Comparison of ENCODE assay signal across 16 cellular contexts in genomic region chr9:17075758-17076485, GRCh38. TPM values are rescaled to one million over a fixed set of nuclear protein-coding genes. Genes with fewer than 3 reads are reported as not detected.
DNase-seq lines count a peak whose midpoint lies in the region; ATAC-seq and TF ChIP-seq lines count a peak whose summit lies in the region.
"Had no signal": no experiment of that assay in that cellular context is flagged by ENCODE, and none has a peak within 500 bp of the region (broad histone marks: within the 10 kb centered on the region; RNA-seq: fewer than 3 reads in every experiment).

No MANE protein-coding gene starts in this region.

- peak; percentile 53 for ATAC-seq in HG03175 (IDR thresholded peaks at IDR 0.05; ENCODE audit: unreplicated experiment)
- ATAC-seq: activated CD4-positive, alpha-beta T cell treated with anti-CD3 and anti-CD28 coated beads for 36 hours; left ventricle myocardium superior had no signal

- POLR2A ChIA-PET in A673 (lab: Charles Lee; ENCODE audit: low non-redundant PET), result no interaction called here

- intact Hi-C loops in A673 (cut with micrococcal nuclease; ENCODE audit: unreplicated experiment), result loop anchor here (10.0 kb wide), 1 partner anchor 329 kb away; no protein-coding TSS in a partner anchor

- H3K27ac ChIP-seq in A673 (ENCODE audit: low read depth, low read length, poor library complexity, severe bottlenecking) (no peak overlapping the region), SK-N-MC (peak overlapping the region; percentile 83), WERI-Rb-1 (no peak overlapping the region)
- H3K27ac ChIP-seq: colonic mucosa had no signal

- H3K9me3 ChIP-seq in A673 (ENCODE audit: low read depth, low read length, poor library complexity, severe bottlenecking) (no peaks in the 10 kb centered on the region), SK-N-MC (ENCODE audit: low read depth, low read length) (no peaks in the 10 kb centered on the region), WERI-Rb-1 (ENCODE audit: severe bottlenecking) (no peaks in the 10 kb centered on the region)
- H3K9me3 ChIP-seq: colonic mucosa had no signal

- H3K36me3 ChIP-seq in A673 (ENCODE audit: insufficient read depth, low read length, poor library complexity, severe bottlenecking), result no peaks in the 10 kb centered on the region
- no peaks in the 10 kb centered on the region for H3K36me3 ChIP-seq in SK-N-MC (ENCODE audit: insufficient read depth, low read length)
- H3K36me3 ChIP-seq in WERI-Rb-1, result no peaks in the 10 kb centered on the region
- H3K36me3 ChIP-seq: colonic mucosa had no signal

- H3K9ac ChIP-seq in SK-N-MC (ENCODE audit: insufficient read length), result peak overlapping the region; percentile 15

- H3K4me3 ChIP-seq in A673 (ENCODE audit: low read depth, low read length, poor library complexity, severe bottlenecking), result no peak overlapping the region
- peak overlapping the region; percentile 47 for H3K4me3 ChIP-seq in SK-N-MC
- H3K4me3 ChIP-seq in WERI-Rb-1 (ENCODE audit: low read depth, low read length), result no peak overlapping the region
- H3K4me3 ChIP-seq: colonic mucosa had no signal

- H3K27me3 ChIP-seq in A673 (replicated peaks; ENCODE audit: insufficient read depth, low read depth, low read length, poor library complexity), result no peaks in the 10 kb centered on the region
- no peaks in the 10 kb centered on the region for H3K27me3 ChIP-seq in WERI-Rb-1 (ENCODE audit: insufficient read depth, low read depth, severe bottlenecking)
- H3K27me3 ChIP-seq: colonic mucosa had no signal

- BruUV-seq in A673 (replicated peaks; lab: Mats Ljungman, UMichigan), result no TSS peak

- CTCF ChIA-PET in A673 (lab: Charles Lee), result no interaction called here

- peak; percentile 2 for DNase-seq in A673 (ENCODE audit: low spot score)
- no peak for DNase-seq in SK-N-MC (ENCODE audit: low read depth, low spot score)
- peak; percentile 59 for DNase-seq in glomerular visceral epithelial cell (ENCODE audit: extremely low spot score)
- no peak for DNase-seq in foreskin melanocyte
- DNase-seq in WERI-Rb-1, result no peak
- DNase-seq in SW480 (ENCODE audit: low spot score), result no peak
- no peak for DNase-seq in HT-29 (ENCODE audit: low spot score)
- DNase-seq: activated CD4-positive, alpha-beta T cell treated with anti-CD3 and anti-CD28 coated beads for 36 hours; colonic mucosa; DMS 273 treated with DMSO at 0.1 percent for 48 hours; GDM1; Kasumi-1; left ventricle myocardium superior; NCI-H1417 treated with DMSO at 0.1 percent for 48 hours; NK-92 treated with Interleukin-12 subunit alpha and Interleukin-12 subunit beta, amount 100 ng/mL, for 24 hours had no signal

- TF ChIP-seq CTCF in A673 (conservative IDR thresholded peaks at IDR 0.05; ENCODE audit: low read depth, low read length) (no peak), WERI-Rb-1 (IDR thresholded peaks at IDR 0.05; ENCODE audit: low read depth, low read length) (no peak)

- H3K4me1 ChIP-seq in A673 (ENCODE audit: insufficient read depth, low read length, poor library complexity, severe bottlenecking), result no peaks in the 10 kb centered on the region
- H3K4me1 ChIP-seq: colonic mucosa had no signal

RNA-seq across cellular contexts. Expression of gene CNTLN, which starts 58.9 kb away (rescaled TPM):
- 6.6 and 7.7 TPM in 2 replicates for total RNA-seq in A673 (2021)
- total RNA-seq in HT-29 (2014; rRNA removed; shearing (Covaris generic)), result 0.25 and 1.1 TPM in 2 replicates

Comparison
In these comparisons a context has a peak if more than half of its experiments do, and no peak if none do; other contexts are left out.
1. DNase-seq: peak in A673 (single experiment) and glomerular visceral epithelial cell (single experiment); none in SK-N-MC (single experiment), foreskin melanocyte (single experiment), WERI-Rb-1 (single experiment), SW480 (single experiment) and HT-29 (single experiment).